8 cellular contexts compared by ENCODE assay signal in the genomic region with DNA sequence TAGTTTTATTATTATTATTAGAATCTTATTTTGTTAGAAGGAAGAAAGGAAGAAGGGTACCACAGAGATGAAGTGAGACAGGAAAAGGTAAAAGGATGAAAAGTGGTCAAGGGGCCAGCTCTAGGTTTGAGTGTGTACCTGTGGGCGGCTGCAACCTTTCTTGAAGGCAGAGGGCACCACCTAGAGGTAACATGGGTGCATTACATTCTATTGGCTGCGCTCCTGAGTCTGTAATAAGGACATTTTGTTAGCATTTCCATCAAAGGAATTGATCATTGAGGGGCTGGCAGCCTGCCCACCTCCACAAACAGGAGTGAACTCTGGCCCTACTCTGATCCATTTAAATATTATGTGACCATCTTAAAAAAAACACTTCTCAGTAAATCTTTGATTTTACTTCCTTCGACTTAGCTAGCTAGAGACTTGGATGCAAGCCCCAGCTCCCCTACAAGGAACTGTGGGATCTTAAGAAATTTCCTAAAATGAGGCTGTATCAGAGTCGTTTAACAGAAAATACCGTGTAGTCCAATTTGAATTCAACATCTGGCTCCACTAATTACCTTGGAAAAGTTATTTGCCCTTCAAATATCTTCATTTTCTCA.
A peak's percentile ranks its signal among the peaks of the same experiment; 100 is the strongest.
DNase-seq lines count a peak whose midpoint lies in the region; ATAC-seq and TF ChIP-seq lines count a peak whose summit lies in the region.

No MANE protein-coding gene starts in this region.

- ATAC-seq in Right ventricle myocardium inferior (no peak), GM21786 (IDR thresholded peaks at IDR 0.05; ENCODE audit: unreplicated experiment) (peak; percentile 92)

- no peak overlapping the region for H3K4me3 ChIP-seq in cardiac muscle cell

- H3K4me1 Mint-ChIP-seq in mesothelial cell of epicardium = no peaks in the 10 kb centered on the region

- no peak overlapping the region for H3K27ac ChIP-seq in cardiac muscle cell

- DNase-seq in cardiac muscle cell (ENCODE audit: low read depth in 1 of 2, low spot score in 1 of 2) (peak; percentile 66 to 78), Right ventricle myocardium inferior (ENCODE audit: missing footprints) (no peak), HT1080 (ENCODE audit: low read depth) (peak; percentile 56), RPMI8226 (peak; percentile 43), ecto neural progenitor cell (ENCODE audit: low spot score) (peak; percentile 65), mesothelial cell of epicardium (ENCODE audit: low spot score in 2 of 2, unreplicated experiment in 2 of 2) (peak; percentile 23 to 61), epidermal melanocyte (ENCODE audit: insufficient read length, low spot score) (no peak)

- peaks cover under 1% of the 10 kb centered on the region for H3K9me3 Mint-ChIP-seq in mesothelial cell of epicardium

- H3K4me1 ChIP-seq in cardiac muscle cell (ENCODE audit: low read depth) = no peaks in the 10 kb centered on the region

- no peaks in the 10 kb centered on the region for H3K36me3 ChIP-seq in cardiac muscle cell

- no peak overlapping the region for H3K4me3 Mint-ChIP-seq in mesothelial cell of epicardium

- no peaks in the 10 kb centered on the region for H3K36me3 Mint-ChIP-seq in mesothelial cell of epicardium

- intact Hi-C loops in Right ventricle myocardium inferior (cut with DNase I) = loop anchor here (5.0 kb wide), 1 partner anchor 315 kb away; no protein-coding TSS in a partner anchor

- no peaks in the 10 kb centered on the region for H3K27me3 Mint-ChIP-seq in mesothelial cell of epicardium (ENCODE audit: low read depth)

- H3K9me3 ChIP-seq in cardiac muscle cell (ENCODE audit: low read depth) = no peaks in the 10 kb centered on the region

- no peak overlapping the region for H3K27ac Mint-ChIP-seq in mesothelial cell of epicardium

- H3K27me3 ChIP-seq in cardiac muscle cell = no peaks in the 10 kb centered on the region

- TF ChIP-seq CTCF in cardiac muscle cell (IDR thresholded peaks at IDR 0.05; ENCODE audit: low read depth, low read length) (peak; percentile 84), mesothelial cell of epicardium (IDR thresholded peaks at IDR 0.05; ENCODE audit: unreplicated experiment) (peak; percentile 86)

Comparison
In these comparisons a context has a peak if more than half of its experiments do, and no peak if none do; other contexts are left out.
1. DNase-seq: peak in cardiac muscle cell (2 of 2), HT1080 (single experiment), RPMI8226 (single experiment), ecto neural progenitor cell (single experiment) and mesothelial cell of epicardium (2 of 2); none in Right ventricle myocardium inferior (single experiment) and epidermal melanocyte (single experiment).